1 cellular context compared by ENCODE assay signal in genomic region chr5:143129910-143130703, GRCh38.
TF ChIP-seq lines count a peak whose summit lies in the region.

No MANE protein-coding gene starts in this region.

TF ChIP-seq in HEK293, 187 proteins besides CTCF, POLR2A, EP300 and RAD21 (continued from another document):
- peak; percentile 56; the same call in 1 of the 2 replicates for TF ChIP-seq PRDM6 (tag by site-specific recombination; IDR thresholded peaks at IDR 0.05)
- peak; percentile 48; the same call in 1 of the 2 replicates for TF ChIP-seq ZFHX2 (tag by site-specific recombination; conservative IDR thresholded peaks at IDR 0.05)
- TF ChIP-seq ZSCAN23 (tag by site-specific recombination; IDR thresholded peaks at IDR 0.05) = no peak
- TF ChIP-seq OVOL3 (tag by site-specific recombination; IDR thresholded peaks at IDR 0.05) = 0 out of 2 replicates have a peak, but pooled peaks have one; percentile 14
- no peak for TF ChIP-seq AEBP2 (tag by site-specific recombination; IDR thresholded peaks at IDR 0.05; ENCODE audit: borderline replicate concordance)
- TF ChIP-seq EGR2 (tag by site-specific recombination; IDR thresholded peaks at IDR 0.05; ENCODE audit: low read depth) = 0 out of 2 replicates have a peak, but pooled peaks have one; percentile 39
- TF ChIP-seq PRDM10 (tag by site-specific recombination; IDR thresholded peaks at IDR 0.05) = peak; percentile 70
- no peak for TF ChIP-seq ZNF132 (tag by site-specific recombination; IDR thresholded peaks at IDR 0.05; ENCODE audit: borderline replicate concordance)
- TF ChIP-seq ZNF146 (tag by site-specific recombination; IDR thresholded peaks at IDR 0.05) = no peak
- TF ChIP-seq ZEB2 (tag by site-specific recombination; IDR thresholded peaks at IDR 0.05) = peak; percentile 61; the same call in 1 of the 2 replicates
- peak; percentile 61; the same call in 1 of the 2 replicates for TF ChIP-seq GLI2 (tag by site-specific recombination; IDR thresholded peaks at IDR 0.05; ENCODE audit: borderline replicate concordance, low read depth)
- no peak for TF ChIP-seq GLIS2 (tag by site-specific recombination; IDR thresholded peaks at IDR 0.05)
- peak; percentile 83 for TF ChIP-seq OSR2 (tag by site-specific recombination; IDR thresholded peaks at IDR 0.05)
- peak; percentile 96 for TF ChIP-seq ZNF549 (tag by site-specific recombination; IDR thresholded peaks at IDR 0.05)
